ENCODE assay signal across 21 cellular contexts in genomic region chr12:119864591-119864990, GRCh38. TPM values are rescaled to one million over a fixed set of nuclear protein-coding genes. Genes with fewer than 3 reads are reported as not detected.
"Had no signal": no experiment of that assay in that cellular context is flagged by ENCODE, and none has a peak within 500 bp of the region (broad histone marks: within the 10 kb centered on the region; RNA-seq: fewer than 3 reads in every experiment).

No MANE protein-coding gene starts in this region.

- H3K4me3 ChIP-seq: K562 had no signal

- H3K9me3 ChIP-seq: SK-N-SH had no signal

- H3K27ac ChIP-seq: KMS-11, RWPE1 had no signal

- H3K4me3 Mint-ChIP-seq: IgD-negative memory B cell had no signal

- ATAC-seq: K562, Panc1 had no signal

- DNase-seq: Kasumi-1, MM.1S, NCI-H1092 treated with DMSO at 0.1 percent for 48 hours, NCI-H1436, NCI-H187, NCI-H2029, NCI-H2081 treated with DMSO at 0.1 percent for 48 hours, NCI-H2171, NCI-H226, NCI-H510A, NCI-H524 treated with DMSO at 0.1 percent for 48 hours, NCI-H69, NCI-H774, SHP77, SK-N-SH, SW 1271 had no signal

- H3K9ac ChIP-seq: KMS-11, SK-N-SH had no signal

- H3K4me2 ChIP-seq: KMS-11, SK-N-SH had no signal

- H3K9me3 Mint-ChIP-seq: IgD-negative memory B cell had no signal

- H3K27me3 Mint-ChIP-seq: IgD-negative memory B cell had no signal

RNA-seq across cellular contexts. Expression of gene CIT, which starts 12.5 kb away (rescaled TPM):
- polyA plus RNA-seq: IgD-negative memory B cell had no signal
